In genomic region chr5:840118-841021, GRCh38 we compare ENCODE assay signal across 9 cellular contexts. TPM values are rescaled to one million over a fixed set of nuclear protein-coding genes. Genes with fewer than 3 reads are reported as not detected.
DNase-seq lines count a peak whose midpoint lies in the region; ATAC-seq, FAIRE-seq and TF ChIP-seq lines count a peak whose summit lies in the region.
"Not testable (repeated sequence)": the region's sequence is repeated elsewhere in the genome, so short reads cannot be mapped to it uniquely, and the experiment has no call there.
"Had no signal": no experiment of that assay in that cellular context is flagged by ENCODE, and none has a peak within 500 bp of the region (broad histone marks: within the 10 kb centered on the region; RNA-seq: fewer than 3 reads in every experiment).

No MANE protein-coding gene starts in this region.

- H2BK5ac ChIP-seq in H1 (ENCODE audit: low read depth, low read length); trophoblast cell (ENCODE audit: low read depth, low read length, poor library complexity): not testable (repeated sequence)

- TF ChIP-seq RAD21 in A549 (conservative IDR thresholded peaks at IDR 0.05 in 1 of 2, IDR thresholded peaks at IDR 0.05 in 1 of 2); H1 (IDR thresholded peaks at IDR 0.05 in 1 of 2, conservative IDR thresholded peaks at IDR 0.05 in 1 of 2; ENCODE audit: low read depth in 2 of 2, low read length in 2 of 2): not testable (repeated sequence)

- WGBS in A549 (ENCODE audit: missing lambda C conversion rate), result 85% methylated on average over 22 of the region's 24 CpGs
- WGBS in H1 (ENCODE audit: extremely low coverage in 1 of 2, insufficient coverage in 1 of 2, insufficient read length in 1 of 2, insufficient replicate concordance in 2 of 2, low coverage in 1 of 2, low lambda C conversion rate in 2 of 2, missing lambda C conversion rate in 1 of 2), 2 experiments, result 87% methylated on average over 23 of the region's 24 CpGs; no CpG with 5 or more reads in 1 of the 2 experiments
- WGBS in trophoblast cell (ENCODE audit: extremely low coverage, insufficient coverage, insufficient read length), result no CpG with 5 or more reads among the region's 24 CpGs
- 87% methylated on average over 24 of the region's 24 CpGs for WGBS in suprapubic skin

- not testable (repeated sequence) for H2AFZ ChIP-seq in H1 (ENCODE audit: low read length); trophoblast cell (ENCODE audit: insufficient read depth, low read length, poor library complexity)

- H3K4me3 ChIP-seq in A549; RWPE2 (ENCODE audit: severe bottlenecking); H1 (ENCODE audit: extremely low read depth in 1 of 4, insufficient read depth in 2 of 4, low read depth in 3 of 4, low read length in 4 of 4); lower lobe of right lung; trophoblast cell (ENCODE audit: low read depth, low read length); suprapubic skin: not testable (repeated sequence)

- not testable (repeated sequence) for H3K14ac ChIP-seq in H1 (ENCODE audit: insufficient read length); trophoblast cell (ENCODE audit: low read length)

- H4K91ac ChIP-seq in H1 (replicated peaks; ENCODE audit: insufficient read length, low read length); trophoblast cell (ENCODE audit: low read depth, low read length): not testable (repeated sequence)

- not testable (repeated sequence) for H3K4ac ChIP-seq in H1 (replicated peaks; ENCODE audit: insufficient read length, low read depth, low read length); trophoblast cell (ENCODE audit: low read depth, low read length)

- not testable (repeated sequence) for H3K23ac ChIP-seq in H1 (ENCODE audit: insufficient read length); trophoblast cell (ENCODE audit: low read length)

- H2BK12ac ChIP-seq in H1 (ENCODE audit: low read depth, low read length); trophoblast cell (ENCODE audit: low read length): not testable (repeated sequence)

- H3K4me1 ChIP-seq in A549; RWPE2 (ENCODE audit: insufficient read depth, poor library complexity, severe bottlenecking); H1 (replicated peaks in 1 of 4; ENCODE audit: control insufficient read depth in 3 of 4, insufficient read depth in 4 of 4, low read length in 3 of 4); lower lobe of right lung; trophoblast cell (ENCODE audit: control insufficient read depth in 1 of 2, insufficient read depth in 2 of 2, low read length in 2 of 2); suprapubic skin: not testable (repeated sequence)

- H3K9me3 ChIP-seq in A549; RWPE2 (ENCODE audit: severe bottlenecking); H1 (ENCODE audit: insufficient read depth in 2 of 2, low read depth in 1 of 2, low read length in 1 of 2); lower lobe of right lung; trophoblast cell (ENCODE audit: insufficient read depth, low read depth, low read length); suprapubic skin: not testable (repeated sequence)

- not testable (repeated sequence) for H2BK120ac ChIP-seq in H1 (replicated peaks; ENCODE audit: low read depth, low read length); trophoblast cell (ENCODE audit: insufficient read depth, low read length, poor library complexity)

- POLR2A ChIA-PET in A549 (lab: Yijun Ruan, JAX); H1 (lab: Charles Lee; ENCODE audit: partially characterized antibody): not testable (repeated sequence)

- H4K20me1 ChIP-seq in H1 (replicated peaks in 1 of 2; ENCODE audit: control insufficient read depth in 1 of 2, insufficient read depth in 2 of 2, low read length in 2 of 2), result not testable (repeated sequence)

- not testable (repeated sequence) for H2BK15ac ChIP-seq in H1 (ENCODE audit: low read length)

- not testable (repeated sequence) for H4K5ac ChIP-seq in H1 (ENCODE audit: insufficient read length, low read depth, low read length)

- not testable (repeated sequence) for H3K23me2 ChIP-seq in H1 (ENCODE audit: low read depth, low read length)

- not testable (repeated sequence) for ATAC-seq in A549, left ventricle myocardium superior
- ATAC-seq in RWPE2 (ENCODE audit: low read depth), result peak; percentile 50; the same call in 2 of the 3 replicates
- ATAC-seq in lower lobe of right lung, result peak in 1 of 2 donors; percentile 4

- not testable (repeated sequence) for H3K27me3 ChIP-seq in RWPE2 (ENCODE audit: insufficient read depth, poor library complexity, severe bottlenecking); H1 (replicated peaks in 1 of 4; ENCODE audit: control insufficient read depth in 3 of 4, extremely low read depth in 1 of 4, insufficient read depth in 3 of 4, low read length in 3 of 4); lower lobe of right lung (ENCODE audit: low read depth); trophoblast cell (ENCODE audit: insufficient read depth, low read length); suprapubic skin

- not testable (repeated sequence) for DNase-seq in A549 (ENCODE audit: low read depth in 1 of 2, low spot score in 1 of 2)
- DNase-seq in RWPE2 (ENCODE audit: low spot score) (peak; percentile 74), H1 (ENCODE audit: low read depth in 1 of 2, low spot score in 2 of 2) (peak in 1 of 2 experiments; percentile 39), left ventricle myocardium superior (peak; percentile 20), lower lobe of right lung (peak; percentile 47), trophoblast cell (peak; percentile 18 to 79), suprapubic skin (ENCODE audit: low spot score in 2 of 2) (peak; percentile 69 to 78)
- peak; percentile 57 for DNase-seq in activated effector memory CD4-positive, alpha-beta T cell treated with anti-CD3 and anti-CD28 coated beads, Interleukin-2, amount 50 U/mL, for 16 hours

- TF ChIP-seq EP300 in A549 (IDR thresholded peaks at IDR 0.05); H1 (IDR thresholded peaks at IDR 0.05; ENCODE audit: borderline replicate concordance in 1 of 2, low read depth in 2 of 2, low read length in 2 of 2); suprapubic skin (IDR thresholded peaks at IDR 0.05): not testable (repeated sequence)

- CTCF ChIA-PET in A549 (lab: Yijun Ruan, JAX); H1 (lab: Charles Lee; ENCODE audit: partially characterized antibody): not testable (repeated sequence)

- H3K56ac ChIP-seq in H1 (replicated peaks; ENCODE audit: insufficient read length, low read depth, low read length), result not testable (repeated sequence)

- FAIRE-seq in A549 (lab: Jason Lieb, UNC), result peak; percentile 18
- FAIRE-seq in H1 (lab: Jason Lieb, UNC), result not testable (repeated sequence)

- not testable (repeated sequence) for H2BK20ac ChIP-seq in H1 (ENCODE audit: low read length)

- not testable (repeated sequence) for TF ChIP-seq POLR2A in A549 (IDR thresholded peaks at IDR 0.05; ENCODE audit: low read length); H1 (IDR thresholded peaks at IDR 0.05; ENCODE audit: control extremely low read depth in 1 of 2, low read depth in 2 of 2, low read length in 2 of 2); suprapubic skin (IDR thresholded peaks at IDR 0.05)

- H3K27ac ChIP-seq in A549; RWPE2 (ENCODE audit: poor library complexity, severe bottlenecking); H1 (ENCODE audit: low read depth, low read length); lower lobe of right lung; trophoblast cell (ENCODE audit: low read depth, low read length); suprapubic skin: not testable (repeated sequence)

- H4K12ac ChIP-seq in trophoblast cell (ENCODE audit: low read depth, low read length), result not testable (repeated sequence)

- not testable (repeated sequence) for H3K18ac ChIP-seq in H1 (ENCODE audit: extremely low read depth, low read length); trophoblast cell (ENCODE audit: low read length)

- H3K79me2 ChIP-seq in H1 (ENCODE audit: control insufficient read depth in 1 of 2, insufficient read depth in 2 of 2, low read length in 2 of 2); trophoblast cell (ENCODE audit: control insufficient read depth, insufficient read depth, low read length, poor library complexity): not testable (repeated sequence)

- intact Hi-C loops in left ventricle myocardium superior (cut with micrococcal nuclease); lower lobe of right lung (cut with DNase I): not testable (repeated sequence)

- H3K36me3 ChIP-seq in RWPE2 (ENCODE audit: low read depth); H1 (ENCODE audit: control insufficient read depth in 2 of 4, insufficient read depth in 4 of 4, low read length in 3 of 4); lower lobe of right lung; trophoblast cell (ENCODE audit: control insufficient read depth in 1 of 2, insufficient read depth in 2 of 2, low read length in 2 of 2); suprapubic skin: not testable (repeated sequence)

- not testable (repeated sequence) for H3K9ac ChIP-seq in H1 (replicated peaks in 1 of 4; ENCODE audit: extremely low read depth in 1 of 4, low read depth in 3 of 4, low read length in 3 of 4); trophoblast cell (ENCODE audit: low read length)

- H3K79me1 ChIP-seq in H1 (ENCODE audit: low read depth, low read length); trophoblast cell (ENCODE audit: low read length): not testable (repeated sequence)

- H3K4me2 ChIP-seq in A549; H1 (ENCODE audit: insufficient read depth in 1 of 2, low read depth in 2 of 2, low read length in 2 of 2); trophoblast cell (ENCODE audit: low read length): not testable (repeated sequence)

- not testable (repeated sequence) for H4K8ac ChIP-seq in H1 (ENCODE audit: extremely low read depth, insufficient read depth, low read length); trophoblast cell (ENCODE audit: low read depth, low read length)

- TF ChIP-seq CTCF in A549 (IDR thresholded peaks at IDR 0.05); RWPE2 (IDR thresholded peaks at IDR 0.05; ENCODE audit: poor library complexity, severe bottlenecking); H1 (IDR thresholded peaks at IDR 0.05; ENCODE audit: control extremely low read depth in 1 of 3, insufficient read depth in 1 of 3, low read depth in 1 of 3, low read length in 3 of 3); lower lobe of right lung (IDR thresholded peaks at IDR 0.05); suprapubic skin (IDR thresholded peaks at IDR 0.05): not testable (repeated sequence)

- H2AK5ac ChIP-seq in H1 (ENCODE audit: low read depth, low read length), result 0 out of 2 replicates have a peak overlapping the region, but pooled peaks have one; percentile 1
- not testable (repeated sequence) for H2AK5ac ChIP-seq in trophoblast cell (ENCODE audit: low read length)

RNA-seq across cellular contexts. Expression of gene ZDHHC11, which starts 10.4 kb away (rescaled TPM):
- polyA plus RNA-seq in A549 (2011; rRNA removed), result 2.6 and 9.9 TPM in 2 replicates
- polyA plus RNA-seq in A549 (2012; cell fraction: cytosol; rRNA removed), result 3.8 and 4.7 TPM in 2 replicates
- polyA plus RNA-seq in A549 (2012; cell fraction: nucleus; rRNA removed), result 67.7 and 100 TPM in 2 replicates
- polyA plus RNA-seq in A549 (2017; fragmentation: RNase III; extraction: RNeasy Plus Mini Kit Qiagen cat#74134 plus additional on column Dnase treatment), result 12.9 to 16.0 TPM (median 13.7 TPM) in 3 replicates
- 13.4 and 20.0 TPM in 2 replicates for polyA minus RNA-seq in A549 (2011; rRNA and poly(A)+ RNA removed)
- total RNA-seq in H1 (2021; fragmentation: NEBNext Ultra II Directional; extraction: Animal tissue kit (Norgen Biotek cat#: 25700)), result 16.6 and 19.8 TPM in 2 replicates
- 4.7 and 10.8 TPM in 2 replicates for polyA plus RNA-seq in H1 (2011; rRNA removed)
- polyA plus RNA-seq in H1 (2011; cell fraction: cytosol; rRNA removed), result 4.3 TPM
- 78.4 TPM for polyA plus RNA-seq in H1 (2011; cell fraction: nucleus; rRNA removed)
- 27.8 to 38.5 TPM (median 36.1 TPM) in 4 replicates for polyA plus RNA-seq in H1 (2012, experiment 1 of 2)
- 2.5 TPM for polyA plus RNA-seq in H1 (2012, experiment 2 of 2)
- polyA plus RNA-seq in H1 (2013, experiment 1 of 2), result 6.1 TPM
- polyA plus RNA-seq in H1 (2013, experiment 2 of 2), result 5.6 TPM
- 16.1 and 19.7 TPM in 2 replicates for polyA minus RNA-seq in H1 (2011; rRNA and poly(A)+ RNA removed)
- 14.1 TPM for polyA minus RNA-seq in H1 (2011; cell fraction: cytosol; rRNA and poly(A)+ RNA removed)
- 35.3 TPM for polyA minus RNA-seq in H1 (2011; cell fraction: nucleus; rRNA and poly(A)+ RNA removed)
- 40.1 TPM for total RNA-seq in left ventricle myocardium superior
- 28.7 TPM for total RNA-seq in lower lobe of right lung
- 5.3 and 5.4 TPM in 2 replicates for polyA plus RNA-seq in trophoblast cell (2013)
- total RNA-seq in suprapubic skin, result 10 to 100 TPM in 2 of 4 donors, 1 to 10 TPM in 2; 7.5 to 81.5 (median 22.6) TPM
- polyA plus RNA-seq: IgD-negative memory B cell had no signal

RNA-seq across cellular contexts. Expression of gene BRD9, which starts 52.2 kb away (rescaled TPM):
- 11.6 and 15.8 TPM in 2 replicates for polyA plus RNA-seq in A549 (2011; rRNA removed)
- polyA plus RNA-seq in A549 (2012; cell fraction: cytosol; rRNA removed), result 13.1 and 14.0 TPM in 2 replicates
- 48.6 and 72.1 TPM in 2 replicates for polyA plus RNA-seq in A549 (2012; cell fraction: nucleus; rRNA removed)
- polyA plus RNA-seq in A549 (2017; fragmentation: RNase III; extraction: RNeasy Plus Mini Kit Qiagen cat#74134 plus additional on column Dnase treatment), result 28.9 to 31.0 TPM (median 29.6 TPM) in 3 replicates
- polyA minus RNA-seq in A549 (2011; rRNA and poly(A)+ RNA removed), result 19.2 and 25.4 TPM in 2 replicates
- 46.5 and 49.4 TPM in 2 replicates for total RNA-seq in H1 (2021; fragmentation: NEBNext Ultra II Directional; extraction: Animal tissue kit (Norgen Biotek cat#: 25700))
- 9.3 and 16.2 TPM in 2 replicates for polyA plus RNA-seq in H1 (2011; rRNA removed)
- polyA plus RNA-seq in H1 (2011; cell fraction: cytosol; rRNA removed), result 17.0 TPM
- 50.5 TPM for polyA plus RNA-seq in H1 (2011; cell fraction: nucleus; rRNA removed)
- polyA plus RNA-seq in H1 (2012, experiment 1 of 2), result 36.8 to 40.3 TPM (median 39.2 TPM) in 4 replicates
- 14.0 TPM for polyA plus RNA-seq in H1 (2012, experiment 2 of 2)
- polyA plus RNA-seq in H1 (2013, experiment 1 of 2), result 29.3 TPM
- polyA plus RNA-seq in H1 (2013, experiment 2 of 2), result 26.5 TPM
- polyA minus RNA-seq in H1 (2011; rRNA and poly(A)+ RNA removed), result 22.4 and 30.0 TPM in 2 replicates
- 18.1 TPM for polyA minus RNA-seq in H1 (2011; cell fraction: cytosol; rRNA and poly(A)+ RNA removed)
- polyA minus RNA-seq in H1 (2011; cell fraction: nucleus; rRNA and poly(A)+ RNA removed), result 48.6 TPM
- total RNA-seq in left ventricle myocardium superior, result 26.1 TPM
- 37.7 TPM for total RNA-seq in lower lobe of right lung
- 22.7 and 23.8 TPM in 2 replicates for polyA plus RNA-seq in trophoblast cell (2013)
- 10 to 100 TPM; 25.2 to 73.0 (median 38.8) TPM for total RNA-seq in suprapubic skin

RNA-seq across cellular contexts. Expression of gene TRIP13, which starts 52.3 kb away (rescaled TPM):
- polyA plus RNA-seq in A549 (2011; rRNA removed), result 62.4 and 82.4 TPM in 2 replicates
- 42.1 and 48.3 TPM in 2 replicates for polyA plus RNA-seq in A549 (2012; cell fraction: cytosol; rRNA removed)
- polyA plus RNA-seq in A549 (2012; cell fraction: nucleus; rRNA removed), result 32.4 and 42.7 TPM in 2 replicates
- 54.0 to 60.2 TPM (median 54.6 TPM) in 3 replicates for polyA plus RNA-seq in A549 (2017; fragmentation: RNase III; extraction: RNeasy Plus Mini Kit Qiagen cat#74134 plus additional on column Dnase treatment)
- polyA minus RNA-seq in A549 (2011; rRNA and poly(A)+ RNA removed), result 30.4 and 32.2 TPM in 2 replicates
- total RNA-seq in H1 (2021; fragmentation: NEBNext Ultra II Directional; extraction: Animal tissue kit (Norgen Biotek cat#: 25700)), result 34.5 and 39.2 TPM in 2 replicates
- 17.9 and 20.0 TPM in 2 replicates for polyA plus RNA-seq in H1 (2011; rRNA removed)
- polyA plus RNA-seq in H1 (2011; cell fraction: cytosol; rRNA removed), result 28.8 TPM
- 27.0 TPM for polyA plus RNA-seq in H1 (2011; cell fraction: nucleus; rRNA removed)
- polyA plus RNA-seq in H1 (2012, experiment 1 of 2), result 26.9 to 37.9 TPM (median 33.7 TPM) in 4 replicates
- 13.1 TPM for polyA plus RNA-seq in H1 (2012, experiment 2 of 2)
- 33.0 TPM for polyA plus RNA-seq in H1 (2013, experiment 1 of 2)
- 33.3 TPM for polyA plus RNA-seq in H1 (2013, experiment 2 of 2)
- 29.1 and 53.1 TPM in 2 replicates for polyA minus RNA-seq in H1 (2011; rRNA and poly(A)+ RNA removed)
- polyA minus RNA-seq in H1 (2011; cell fraction: cytosol; rRNA and poly(A)+ RNA removed), result 20.4 TPM
- polyA minus RNA-seq in H1 (2011; cell fraction: nucleus; rRNA and poly(A)+ RNA removed), result 24.3 TPM
- total RNA-seq in left ventricle myocardium superior, result 0.32 TPM
- 1.0 TPM for total RNA-seq in lower lobe of right lung
- 21.5 and 22.0 TPM in 2 replicates for polyA plus RNA-seq in trophoblast cell (2013)
- 1 to 10 TPM; 1.1 to 3.7 (median 1.6) TPM for total RNA-seq in suprapubic skin

RNA-seq across cellular contexts. Expression of gene ZDHHC11B, which starts 55.8 kb away (rescaled TPM):
- polyA plus RNA-seq in A549 (2011; rRNA removed), result 0.18 and 0.70 TPM in 2 replicates
- polyA plus RNA-seq in A549 (2012; cell fraction: cytosol; rRNA removed), result 0.08 and 0.20 TPM in 2 replicates
- polyA plus RNA-seq in A549 (2012; cell fraction: nucleus; rRNA removed), result 1.3 and 2.6 TPM in 2 replicates
- polyA plus RNA-seq in A549 (2017; fragmentation: RNase III; extraction: RNeasy Plus Mini Kit Qiagen cat#74134 plus additional on column Dnase treatment), result 0.97 to 1.4 TPM (median 1.0 TPM) in 3 replicates
- polyA minus RNA-seq in A549 (2011; rRNA and poly(A)+ RNA removed), result 1.5 and 3.6 TPM in 2 replicates
- total RNA-seq in H1 (2021; fragmentation: NEBNext Ultra II Directional; extraction: Animal tissue kit (Norgen Biotek cat#: 25700)), result 1.9 and 2.5 TPM in 2 replicates
- 0.29 and 0.57 TPM in 2 replicates for polyA plus RNA-seq in H1 (2011; rRNA removed)
- 0.36 TPM for polyA plus RNA-seq in H1 (2011; cell fraction: cytosol; rRNA removed)
- 2.7 TPM for polyA plus RNA-seq in H1 (2011; cell fraction: nucleus; rRNA removed)
- polyA plus RNA-seq in H1 (2012, experiment 1 of 2), result 0.84 to 1.5 TPM (median 1.4 TPM) in 4 replicates
- 0.24 TPM for polyA plus RNA-seq in H1 (2012, experiment 2 of 2)
- polyA plus RNA-seq in H1 (2013, experiment 1 of 2), result 0.79 TPM
- 0.55 TPM for polyA plus RNA-seq in H1 (2013, experiment 2 of 2)
- 0.85 and 1.1 TPM in 2 replicates for polyA minus RNA-seq in H1 (2011; rRNA and poly(A)+ RNA removed)
- polyA minus RNA-seq in H1 (2011; cell fraction: cytosol; rRNA and poly(A)+ RNA removed), result 1.3 TPM
- polyA minus RNA-seq in H1 (2011; cell fraction: nucleus; rRNA and poly(A)+ RNA removed), result 1.6 TPM
- 20.0 TPM for total RNA-seq in left ventricle myocardium superior
- total RNA-seq in lower lobe of right lung, result 14.9 TPM
- 0.11 and 0.12 TPM in 2 replicates for polyA plus RNA-seq in trophoblast cell (2013)
- 10 to 100 TPM in 3 of 4 donors, 1 to 10 TPM in 1; 9.3 to 35.2 (median 19.4) TPM for total RNA-seq in suprapubic skin
- polyA plus RNA-seq: IgD-negative memory B cell had no signal
